8 cellular contexts compared by ENCODE assay signal in genomic region chr14:77133718-77134338, GRCh38. TPM values are rescaled to one million over a fixed set of nuclear protein-coding genes. Genes with fewer than 3 reads are reported as not detected.
DNase-seq lines count a peak whose midpoint lies in the region; ATAC-seq and TF ChIP-seq lines count a peak whose summit lies in the region.

No MANE protein-coding gene starts in this region.

- no peaks in the 10 kb centered on the region for H3K36me3 Mint-ChIP-seq in stimulated activated effector memory CD8-positive, alpha-beta T cell treated with anti-CD3 and anti-CD28 coated beads, Interleukin-12 subunit alpha, Interleukin-12 subunit beta, amount 100 ng/mL, for 72 hours
- H3K36me3 Mint-ChIP-seq in chondrocyte (ENCODE audit: low read depth), result peaks cover 2% of the 10 kb centered on the region

- no peaks in the 10 kb centered on the region; the same call in 1 of the 2 replicates for H3K27me3 ChIP-seq in H7 (ENCODE audit: control insufficient read depth, insufficient read depth, low read length)

- DNase-seq in AG08395 (ENCODE audit: low spot score), result peak; percentile 73
- peak; percentile 92 for DNase-seq in H7
- peak; percentile 61 for DNase-seq in RPMI7951 (ENCODE audit: low read depth)
- DNase-seq in amniotic stem cell (lab: John Stamatoyannopoulos, UW), result peak; percentile 39
- peak in 1 of 2 donors; percentile 59 for DNase-seq in left colon
- DNase-seq in stimulated activated effector memory CD8-positive, alpha-beta T cell treated with anti-CD3 and anti-CD28 coated beads, Interleukin-12 subunit alpha, Interleukin-12 subunit beta, amount 100 ng/mL, for 72 hours (ENCODE audit: low spot score in 2 of 2), result peak; percentile 38 to 76
- DNase-seq in chondrocyte (ENCODE audit: low spot score), result no peak

- no peaks in the 10 kb centered on the region for H3K9me3 Mint-ChIP-seq in stimulated activated effector memory CD8-positive, alpha-beta T cell treated with anti-CD3 and anti-CD28 coated beads, Interleukin-12 subunit alpha, Interleukin-12 subunit beta, amount 100 ng/mL, for 72 hours
- H3K9me3 Mint-ChIP-seq in chondrocyte (ENCODE audit: low read depth), result no peaks in the 10 kb centered on the region

- peaks cover 16% of the 10 kb centered on the region for H3K4me1 Mint-ChIP-seq in stimulated activated effector memory CD8-positive, alpha-beta T cell treated with anti-CD3 and anti-CD28 coated beads, Interleukin-12 subunit alpha, Interleukin-12 subunit beta, amount 100 ng/mL, for 72 hours
- H3K4me1 Mint-ChIP-seq in chondrocyte (ENCODE audit: low read depth), result peaks cover 3% of the 10 kb centered on the region

- intact Hi-C loops in left colon (cut with DNase I, micrococcal nuclease), result no loop called here

- H3K27me3 Mint-ChIP-seq in chondrocyte (ENCODE audit: low read depth), result peaks cover 66% of the 10 kb centered on the region

- peaks cover 26% of the 10 kb centered on the region for H3K36me3 ChIP-seq in H7 (replicated peaks; ENCODE audit: control insufficient read depth, insufficient read depth, low read length)

- no peak overlapping the region for H3K27ac Mint-ChIP-seq in stimulated activated effector memory CD8-positive, alpha-beta T cell treated with anti-CD3 and anti-CD28 coated beads, Interleukin-12 subunit alpha, Interleukin-12 subunit beta, amount 100 ng/mL, for 72 hours
- H3K27ac Mint-ChIP-seq in chondrocyte (ENCODE audit: unreplicated experiment), result no peak overlapping the region

- H3K4me3 ChIP-seq in H7 (ENCODE audit: insufficient read depth, low read depth, low read length), result no peak overlapping the region

- TF ChIP-seq CTCF in chondrocyte (IDR thresholded peaks at IDR 0.05), result no peak

- H3K4me3 Mint-ChIP-seq in stimulated activated effector memory CD8-positive, alpha-beta T cell treated with anti-CD3 and anti-CD28 coated beads, Interleukin-12 subunit alpha, Interleukin-12 subunit beta, amount 100 ng/mL, for 72 hours, result no peak overlapping the region
- no peak overlapping the region for H3K4me3 Mint-ChIP-seq in chondrocyte (ENCODE audit: unreplicated experiment)

- ATAC-seq in left colon (peak; percentile 91), GM21423 (IDR thresholded peaks at IDR 0.05; ENCODE audit: unreplicated experiment) (no peak)
- peak; percentile 66 for ATAC-seq in stimulated activated effector memory CD8-positive, alpha-beta T cell treated with anti-CD3 and anti-CD28 coated beads, Interleukin-12 subunit alpha, Interleukin-12 subunit beta, amount 100 ng/mL, for 72 hours

RNA-seq across cellular contexts. Expression of gene ZDHHC22, which starts 7.8 kb away (rescaled TPM):
- total RNA-seq in H7 (2014; rRNA removed; shearing (Covaris generic)), result 8.9 and 11.6 TPM in 2 replicates
- not detected in 2 replicates for total RNA-seq in RPMI7951 (2014; rRNA removed; shearing (Covaris generic))
- not detected for total RNA-seq in left colon
- total RNA-seq in chondrocyte, result 0.13 to 0.30 TPM (median 0.15 TPM) in 3 replicates

RNA-seq across cellular contexts. Expression of gene CIPC, which starts 35.8 kb away (rescaled TPM):
- 18.7 and 22.3 TPM in 2 replicates for total RNA-seq in H7 (2014; rRNA removed; shearing (Covaris generic))
- total RNA-seq in RPMI7951 (2014; rRNA removed; shearing (Covaris generic)), result 11.1 and 12.0 TPM in 2 replicates
- total RNA-seq in left colon, result 10 to 100 TPM; 50.4 to 52.0 TPM
- 9.7 to 11.0 TPM (median 10.0 TPM) in 3 replicates for total RNA-seq in chondrocyte

RNA-seq across cellular contexts. Expression of gene TMEM63C, which starts 47.8 kb away (rescaled TPM):
- 2.1 and 2.2 TPM in 2 replicates for total RNA-seq in H7 (2014; rRNA removed; shearing (Covaris generic))
- total RNA-seq in RPMI7951 (2014; rRNA removed; shearing (Covaris generic)), result not detected in 2 replicates
- 10 to 100 TPM; 22.4 to 43.0 TPM for total RNA-seq in left colon
- 7.6 to 10.3 TPM (median 8.7 TPM) in 3 replicates for total RNA-seq in chondrocyte
